ENCODE assay signal across 9 cellular contexts in genomic region chr17:5049314-5049819, GRCh38. TPM values are rescaled to one million over a fixed set of nuclear protein-coding genes. Genes with fewer than 3 reads are reported as not detected.
DNase-seq lines count a peak whose midpoint lies in the region; FAIRE-seq and TF ChIP-seq lines count a peak whose summit lies in the region.
"Had no signal": no experiment of that assay in that cellular context is flagged by ENCODE, and none has a peak within 500 bp of the region (broad histone marks: within the 10 kb centered on the region; RNA-seq: fewer than 3 reads in every experiment).

No MANE protein-coding gene starts in this region.

- H3K27ac Mint-ChIP-seq in endothelial cell (ENCODE audit: unreplicated experiment), result peak overlapping the region; percentile 98

- H3K27ac ChIP-seq in skeletal muscle tissue (ENCODE audit: low read depth, low read length), result peak overlapping the region; percentile 58

- FAIRE-seq in urothelium cell line (lab: Jason Lieb, UNC), result no peak

- H3K9ac ChIP-seq in skeletal muscle tissue (ENCODE audit: low read depth in 1 of 3, low read length in 3 of 3), result peak overlapping the region in 2 of 3 donors; percentile 14 to 62

- peaks cover 12% of the 10 kb centered on the region for H3K4me1 Mint-ChIP-seq in endothelial cell (ENCODE audit: unreplicated experiment)

- TF ChIP-seq CTCF in GM06990 (IDR thresholded peaks at IDR 0.05; ENCODE audit: insufficient read depth, low read length, poor library complexity, severe bottlenecking) (no peak), endothelial cell (IDR thresholded peaks at IDR 0.05; ENCODE audit: unreplicated experiment) (no peak)

- peak; percentile 40 for DNase-seq in GM06990 (ENCODE audit: extremely low read depth, insufficient read length)
- peak; percentile 54 to 56 for DNase-seq in activated CD4-positive, alpha-beta T cell treated with anti-CD3 and anti-CD28 coated beads, Interleukin-2, amount 50 U/mL, for 4 hours
- no peak for DNase-seq in endothelial cell (ENCODE audit: low spot score)
- no peak for DNase-seq in cerebellar cortex (ENCODE audit: low spot score)
- no peak for DNase-seq in urothelium cell line (ENCODE audit: low spot score)
- DNase-seq in NCI-H526 treated with DMSO at 0.1 percent for 48 hours (lab: John Stamatoyannopoulos, UW), result no peak
- no peak for DNase-seq in HUDEP-2 (lab: John Stamatoyannopoulos, UW; ENCODE audit: unreplicated experiment in 76 of 76)
- DNase-seq: NCI-H2029 treated with DMSO at 0.1 percent for 48 hours had no signal

- H3K36me3 ChIP-seq in GM06990 (ENCODE audit: control insufficient read depth, insufficient read depth, low read length) (no peaks in the 10 kb centered on the region), skeletal muscle tissue (ENCODE audit: control insufficient read depth in 3 of 3, insufficient read depth in 3 of 3, low read length in 3 of 3) (no peaks in the 10 kb centered on the region)

- H3K27me3 ChIP-seq in GM06990 (replicated peaks; ENCODE audit: control insufficient read depth, insufficient read depth, low read length), result no peaks in the 10 kb centered on the region
- no peaks in the 10 kb centered on the region for H3K27me3 ChIP-seq in skeletal muscle tissue (ENCODE audit: control insufficient read depth in 3 of 3, insufficient read depth in 3 of 3, low read length in 3 of 3)

- H3K4me3 ChIP-seq in GM06990 (replicated peaks; ENCODE audit: low read depth, low read length) (no peak overlapping the region), skeletal muscle tissue (ENCODE audit: low read length in 3 of 3) (no peak overlapping the region)

- H3K9me3 ChIP-seq in skeletal muscle tissue (ENCODE audit: control insufficient read depth in 3 of 3, low read length in 3 of 3), result no peaks in the 10 kb centered on the region

- H3K9me3 Mint-ChIP-seq in endothelial cell (ENCODE audit: unreplicated experiment), result no peaks in the 10 kb centered on the region

- H3K36me3 Mint-ChIP-seq in endothelial cell (ENCODE audit: low read depth, unreplicated experiment), result no peaks in the 10 kb centered on the region

- peaks cover 2% of the 10 kb centered on the region for H3K27me3 Mint-ChIP-seq in endothelial cell (ENCODE audit: unreplicated experiment)

- peaks cover 0 to 4% (median 0%) of the 10 kb centered on the region in 3 donors for H3K4me1 ChIP-seq in skeletal muscle tissue (ENCODE audit: control insufficient read depth in 3 of 3, insufficient read depth in 3 of 3, low read length in 3 of 3)

- peak overlapping the region; percentile 51 for H3K4me3 Mint-ChIP-seq in endothelial cell (ENCODE audit: unreplicated experiment)

RNA-seq across cellular contexts. Expression of gene SLC52A1, which starts 14.1 kb away (rescaled TPM):
- total RNA-seq in endothelial cell (ENCODE audit: unreplicated experiment), result 0.21 TPM
- total RNA-seq in skeletal muscle tissue, result not detected

RNA-seq across cellular contexts. Expression of gene ZFP3, which starts 28.9 kb away (rescaled TPM):
- total RNA-seq in endothelial cell (ENCODE audit: unreplicated experiment) (0.38 TPM), skeletal muscle tissue (6.3 TPM)

RNA-seq across cellular contexts. Expression of gene KIF1C, which starts 51.6 kb away (rescaled TPM):
- 127 TPM for total RNA-seq in endothelial cell (ENCODE audit: unreplicated experiment)
- 47.5 TPM for total RNA-seq in skeletal muscle tissue

RNA-seq across cellular contexts. Expression of gene INCA1, which starts 52.0 kb away (rescaled TPM):
- total RNA-seq in endothelial cell (ENCODE audit: unreplicated experiment) (2.2 TPM), skeletal muscle tissue (not detected)

Comparison
In these comparisons a context has a peak if more than half of its experiments do, and no peak if none do; other contexts are left out.
1. DNase-seq: peak in GM06990 (single experiment) and activated CD4-positive, alpha-beta T cell treated with anti-CD3 and anti-CD28 coated beads, Interleukin-2, amount 50 U/mL, for 4 hours (2 of 2); none in endothelial cell (single experiment), cerebellar cortex (single experiment), urothelium cell line (single experiment), NCI-H526 treated with DMSO at 0.1 percent for 48 hours (single experiment) and HUDEP-2 (0 of 76).